8 cellular contexts compared by ENCODE assay signal in genomic region chr14:106421431-106422033, GRCh38.
DNase-seq lines count a peak whose midpoint lies in the region; ATAC-seq and TF ChIP-seq lines count a peak whose summit lies in the region.
"Not testable (repeated sequence)": the region's sequence is repeated elsewhere in the genome, so short reads cannot be mapped to it uniquely, and the experiment has no call there.

No MANE protein-coding gene starts in this region.

- H3K9me2 ChIP-seq in HCT116 (ENCODE audit: insufficient read depth), result not testable (repeated sequence)

- H3K36me3 Mint-ChIP-seq in natural killer cell, result not testable (repeated sequence)

- BruUV-seq in HCT116 (replicated peaks; lab: Mats Ljungman, UMichigan), result not testable (repeated sequence)

- peaks cover 11 to 12% of the 10 kb centered on the region in 2 experiments; a peak in 2 of 4 replicates for H3K9me3 ChIP-seq in HCT116 (ENCODE audit: control insufficient read depth in 1 of 2, insufficient read depth in 1 of 2, low read depth in 1 of 2, low read length in 2 of 2)

- H4K20me1 ChIP-seq in HCT116 (ENCODE audit: insufficient read depth), result not testable (repeated sequence)

- not testable (repeated sequence) for H3K4me1 ChIP-seq in HCT116 (ENCODE audit: control insufficient read depth in 1 of 2, insufficient read depth in 2 of 2, low read length in 2 of 2)

- H3K27ac Mint-ChIP-seq in natural killer cell, result not testable (repeated sequence)

- not testable (repeated sequence) for H3K4me1 Mint-ChIP-seq in natural killer cell

- not testable (repeated sequence) for H3K4me3 ChIP-seq in HCT116 (replicated peaks in 1 of 2; ENCODE audit: low read depth in 1 of 2, low read length in 2 of 2)

- TF ChIP-seq RAD21 in HCT116 (IDR thresholded peaks at IDR 0.05; ENCODE audit: low read depth), result not testable (repeated sequence)

- intact Hi-C loops in HCT116 (cut with micrococcal nuclease); natural killer cell (cut with micrococcal nuclease): not testable (repeated sequence)

- H3K27me3 Mint-ChIP-seq in natural killer cell (ENCODE audit: low read depth in 2 of 2), result peaks cover 7 to 12% of the 10 kb centered on the region in 2 donors

- CTCF ChIA-PET in HCT116 (lab: Charles Lee), result not testable (repeated sequence)

- TF ChIP-seq POLR2A in HCT116 (IDR thresholded peaks at IDR 0.05; ENCODE audit: borderline replicate concordance, extremely low read depth, insufficient read depth, insufficient read length), result not testable (repeated sequence)

- ATAC-seq in HCT116 (0 out of 2 replicates have a peak, but pooled peaks have one; percentile 44), natural killer cell (peak; percentile 77 to 90 (median 87))

- not testable (repeated sequence) for H3K79me2 ChIP-seq in HCT116 (ENCODE audit: insufficient read depth, low read length)

- peak; percentile 7 to 49 (median 41); a peak in 4 of 6 replicates for TF ChIP-seq CTCF in HCT116 (IDR thresholded peaks at IDR 0.05 in 2 of 3, conservative IDR thresholded peaks at IDR 0.05 in 1 of 3; ENCODE audit: borderline replicate concordance in 1 of 3, insufficient read depth in 1 of 3, low read depth in 2 of 3, low read length in 2 of 3)
- TF ChIP-seq CTCF in natural killer cell (IDR thresholded peaks at IDR 0.05), result not testable (repeated sequence)

- not testable (repeated sequence) for H3K27me3 ChIP-seq in HCT116 (ENCODE audit: insufficient read depth, low read length)

- H3K27ac ChIP-seq in HCT116 (ENCODE audit: low read depth, low read length), result not testable (repeated sequence)

- not testable (repeated sequence) for H3K36me3 ChIP-seq in HCT116 (ENCODE audit: control insufficient read depth in 1 of 2, insufficient read depth in 2 of 2, low read length in 2 of 2)

- not testable (repeated sequence) for H3K9me3 Mint-ChIP-seq in natural killer cell

- POLR2A ChIA-PET in HCT116 (lab: Charles Lee), result not testable (repeated sequence)

- H3K4me3 Mint-ChIP-seq in natural killer cell, result not testable (repeated sequence)

- RAD21 ChIA-PET in HCT116 (lab: Charles Lee; ENCODE audit: low non-redundant PET in 1 of 2, low total read pairs in 2 of 2, uncharacterized antibody in 2 of 2, unreplicated experiment in 2 of 2), result not testable (repeated sequence)

- H3K4me2 ChIP-seq in HCT116 (ENCODE audit: low read length), result not testable (repeated sequence)

- H3K9ac ChIP-seq in HCT116 (ENCODE audit: low read length), result not testable (repeated sequence)

- not testable (repeated sequence) for H2AFZ ChIP-seq in HCT116 (ENCODE audit: low read depth, low read length, poor library complexity, severe bottlenecking)

- DNase-seq in COR-L47 (lab: John Stamatoyannopoulos, UW) (peak; percentile 20), NCI-H2107 treated with DMSO at 0.1 percent for 48 hours (lab: John Stamatoyannopoulos, UW; ENCODE audit: unreplicated experiment) (peak; percentile 72), T-helper 1 cell (peak in 4 of 5 donors; percentile 39 to 62 (median 56))
- not testable (repeated sequence) for DNase-seq in HCT116 (ENCODE audit: low read depth, low spot score); natural killer cell
- DNase-seq in activated CD8-positive, alpha-beta memory T cell treated with anti-CD3 and anti-CD28 coated beads, Interleukin-2, amount 50 U/mL, for 48 hours, result peak; percentile 87
- DNase-seq in effector CD4-positive, alpha-beta T cell, result peak; percentile 67
- DNase-seq in stimulated activated CD8-positive, alpha-beta memory T cell treated with anti-CD3 and anti-CD28 coated beads, Interleukin-4, amount 100 ng/mL, for 48 hours, result peak; percentile 83
